ENCODE assay signal across 8 cellular contexts in the genomic region with DNA sequence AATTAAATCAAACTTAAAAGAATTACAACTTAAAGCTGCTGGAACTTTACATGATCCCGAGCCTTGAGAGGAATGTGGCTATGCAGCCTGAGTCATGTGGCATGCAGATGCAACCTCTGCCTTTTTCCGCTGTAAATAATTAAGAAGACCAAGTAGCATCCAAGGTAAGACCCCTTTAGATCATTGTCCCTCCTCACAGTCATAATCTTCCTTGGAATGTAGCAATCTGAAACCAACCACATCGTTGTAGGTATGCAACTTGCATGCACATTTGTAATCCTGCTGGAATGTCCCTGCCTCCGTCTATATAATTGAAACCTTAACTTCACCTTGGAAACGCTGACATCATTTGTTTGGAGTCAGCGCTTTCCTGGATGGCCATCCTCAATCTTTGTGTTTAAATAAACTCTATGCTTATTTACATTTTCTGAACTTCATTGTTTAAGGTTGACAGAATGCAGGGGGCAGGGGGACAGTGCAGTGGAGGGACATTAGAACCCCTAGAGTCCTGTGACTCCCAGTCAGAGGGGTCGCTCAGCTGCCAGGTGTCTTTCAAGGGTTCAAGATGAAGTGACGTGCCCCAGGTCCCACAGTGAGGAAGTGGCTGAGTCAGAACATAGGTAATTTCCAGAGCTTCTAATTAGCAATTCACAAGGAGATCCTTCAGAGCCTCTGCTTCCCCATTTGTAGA.
DNase-seq lines count a peak whose midpoint lies in the region; ATAC-seq, FAIRE-seq and TF ChIP-seq lines count a peak whose summit lies in the region.

No MANE protein-coding gene starts in this region.

- no peak for TF ChIP-seq CTCF in AG09319 (IDR thresholded peaks at IDR 0.05; ENCODE audit: low read depth, low read length)
- TF ChIP-seq CTCF in GM10266 (IDR thresholded peaks at IDR 0.05; ENCODE audit: control insufficient read depth, insufficient read depth, low read depth, missing control alignments), result no peak

- ATAC-seq in HG03135 (IDR thresholded peaks at IDR 0.05; ENCODE audit: unreplicated experiment) (no peak), GM21367 (IDR thresholded peaks at IDR 0.05; ENCODE audit: unreplicated experiment) (no peak)

- H3K9me3 ChIP-seq in mononuclear cell (ENCODE audit: low read depth, low read length), result no peaks in the 10 kb centered on the region

- H3K4me1 ChIP-seq in mononuclear cell (ENCODE audit: insufficient read depth, low read length), result peaks cover 39% of the 10 kb centered on the region

- DNase-seq in AG09319 (ENCODE audit: extremely low read depth, low read depth), result peak; percentile 79
- DNase-seq in GM04504 (ENCODE audit: low read depth), result peak; percentile 57
- DNase-seq in RCC 7860 (ENCODE audit: low spot score), result peak; percentile 99
- DNase-seq in dedifferentiated amniotic fluid mesenchymal stem cell (ENCODE audit: extremely low spot score), result peak; percentile 81
- no peak for DNase-seq in GM10266 (ENCODE audit: extremely low spot score)

- FAIRE-seq in RCC 7860 (lab: Jason Lieb, UNC), result peak; percentile 90

- peak overlapping the region; percentile 53 for H3K4me3 ChIP-seq in mononuclear cell (ENCODE audit: low read length)

- H3K27me3 ChIP-seq in mononuclear cell (ENCODE audit: insufficient read depth, low read length), result no peaks in the 10 kb centered on the region
